9 cellular contexts compared by ENCODE assay signal in the genomic region with DNA sequence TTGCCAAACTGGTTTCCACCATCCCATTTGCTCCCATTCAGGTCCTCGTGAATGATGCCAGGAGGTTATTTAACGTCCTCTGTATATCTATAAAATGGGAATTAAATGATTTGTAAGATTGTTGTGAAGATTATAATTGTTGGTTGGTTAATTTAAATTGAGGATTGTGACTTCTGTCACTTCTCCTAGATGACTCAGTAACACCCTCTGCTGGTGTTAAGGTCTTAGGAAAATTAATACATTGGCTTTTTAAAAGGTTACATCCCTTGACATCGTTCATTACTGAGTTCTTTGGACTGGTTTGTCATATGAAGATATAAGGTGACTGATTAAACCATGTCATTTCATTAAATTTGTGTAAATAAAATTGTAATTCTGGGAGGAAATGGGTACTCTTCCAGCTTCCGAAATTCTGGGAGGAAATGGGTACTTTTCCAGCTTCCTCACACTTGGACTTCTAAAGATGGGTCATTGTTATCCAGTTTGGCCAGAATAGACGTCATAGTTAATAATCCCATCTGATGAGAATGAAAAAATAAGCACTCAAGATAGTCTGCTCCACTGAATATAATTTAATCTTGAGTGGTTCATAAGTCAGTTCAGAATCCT. TPM values are rescaled to one million over a fixed set of nuclear protein-coding genes. Genes with fewer than 3 reads are reported as not detected.
DNase-seq lines count a peak whose midpoint lies in the region; ATAC-seq, FAIRE-seq and TF ChIP-seq lines count a peak whose summit lies in the region.
"Had no signal": no experiment of that assay in that cellular context is flagged by ENCODE, and none has a peak within 500 bp of the region (broad histone marks: within the 10 kb centered on the region; RNA-seq: fewer than 3 reads in every experiment).

No MANE protein-coding gene starts in this region.

- no peak overlapping the region for H3K27ac ChIP-seq in Peyer's patch

- ATAC-seq in GM19023 (IDR thresholded peaks at IDR 0.05; ENCODE audit: unreplicated experiment), result no peak

- TF ChIP-seq CTCF in GM12875 (IDR thresholded peaks at IDR 0.05; ENCODE audit: borderline replicate concordance, insufficient read depth, low read depth, low read length) (peak; percentile 16; the same call in 1 of the 2 replicates), Peyer's patch (IDR thresholded peaks at IDR 0.05) (peak in 4 of 6 experiments; percentile 48 to 74 (median 71)), foreskin fibroblast (IDR thresholded peaks at IDR 0.05; ENCODE audit: low read depth, low read length) (peak; percentile 33), type B pancreatic cell (conservative IDR thresholded peaks at IDR 0.05) (peak; percentile 74)

- H3K9me3 Mint-ChIP-seq in type B pancreatic cell, result no peaks in the 10 kb centered on the region

- no peak overlapping the region for H3K4me3 Mint-ChIP-seq in type B pancreatic cell
- H3K4me3 Mint-ChIP-seq: activated naive CD8-positive, alpha-beta T cell had no signal

- FAIRE-seq in A204.1 (lab: Jason Lieb, UNC), result peak; percentile 11

- H3K4me1 Mint-ChIP-seq in type B pancreatic cell (ENCODE audit: unreplicated experiment), result no peaks in the 10 kb centered on the region

- peaks cover 0 to 30% (median 0%) of the 10 kb centered on the region in 3 donors for H3K36me3 ChIP-seq in Peyer's patch

- H3K36me3 Mint-ChIP-seq in type B pancreatic cell, result peaks cover 12% of the 10 kb centered on the region

- H3K4me3 ChIP-seq in GM12875 (ENCODE audit: low read depth, low read length) (no peak overlapping the region), Peyer's patch (no peak overlapping the region), foreskin fibroblast (ENCODE audit: low read depth in 1 of 2, low read length in 2 of 2) (no peak overlapping the region)

- DNase-seq in Peyer's patch (no peak), foreskin fibroblast (peak in 1 of 2 donors; percentile 14), type B pancreatic cell (ENCODE audit: extremely low spot score, unreplicated experiment) (no peak), nucleus accumbens (lab: John Stamatoyannopoulos, UW) (no peak), epidermal melanocyte (ENCODE audit: insufficient read length, low spot score) (no peak)

- H3K27me3 Mint-ChIP-seq in type B pancreatic cell, result no peaks in the 10 kb centered on the region
- H3K27me3 Mint-ChIP-seq: activated naive CD8-positive, alpha-beta T cell had no signal

- H3K27me3 ChIP-seq in Peyer's patch, result no peaks in the 10 kb centered on the region

- H3K4me1 ChIP-seq in Peyer's patch, result no peaks in the 10 kb centered on the region

- no peaks in the 10 kb centered on the region for H3K9me3 ChIP-seq in Peyer's patch

- H3K27ac Mint-ChIP-seq in type B pancreatic cell, result no peak overlapping the region
- H3K27ac Mint-ChIP-seq: activated naive CD8-positive, alpha-beta T cell had no signal

- TF ChIP-seq POLR2A in Peyer's patch (IDR thresholded peaks at IDR 0.05), result no peak

RNA-seq across cellular contexts. Expression of a gene that starts 33.3 kb away (rescaled TPM):
- total RNA-seq in Peyer's patch (10 to 100 TPM; 19.4 to 30.5 (median 24.5) TPM), type B pancreatic cell (ENCODE audit: low replicate concordance) (7.8 and 22.3 TPM in 2 replicates)

Comparison
In these comparisons a context has a peak if more than half of its experiments do, and no peak if none do; other contexts are left out.
1. CTCF ChIP-seq: peak in every context shown above with its lines; median percentile 74 in type B pancreatic cell; 71 in Peyer's patch; 33 in foreskin fibroblast; 16 in GM12875.